In genomic region chr6:10838794-10839333, GRCh38 we compare ENCODE assay signal across 8 cellular contexts. TPM values are rescaled to one million over a fixed set of nuclear protein-coding genes. Genes with fewer than 3 reads are reported as not detected.
DNase-seq lines count a peak whose midpoint lies in the region; ATAC-seq and TF ChIP-seq lines count a peak whose summit lies in the region.

No MANE protein-coding gene starts in this region.

- H3K27me3 ChIP-seq in adipocyte (replicated peaks; ENCODE audit: control insufficient read depth, insufficient read depth, low read length) = peaks cover 3% of the 10 kb centered on the region
- no peaks in the 10 kb centered on the region for H3K27me3 ChIP-seq in right lobe of liver
- H3K27me3 ChIP-seq in transverse colon = peaks cover 55% of the 10 kb centered on the region

- peaks cover 13% of the 10 kb centered on the region for H3K4me1 ChIP-seq in adipocyte (ENCODE audit: control insufficient read depth, insufficient read depth, low read length)
- no peaks in the 10 kb centered on the region for H3K4me1 ChIP-seq in right lobe of liver
- peaks cover 13 to 22% (median 16%) of the 10 kb centered on the region in 4 donors for H3K4me1 ChIP-seq in transverse colon

- H3K4me3 ChIP-seq in adipocyte (ENCODE audit: low read length) (peak overlapping the region; percentile 90), right lobe of liver (peak overlapping the region; percentile 56 to 73 (median 65)), transverse colon (peak overlapping the region in 3 of 4 donors; percentile 37 to 66 (median 49))

- peak overlapping the region; percentile 89 to 95 (median 94) for H3K27ac Mint-ChIP-seq in IgD-negative memory B cell

- H3K9ac ChIP-seq in adipocyte (ENCODE audit: low read length) = peak overlapping the region; percentile 71

- TF ChIP-seq CTCF in right lobe of liver (IDR thresholded peaks at IDR 0.05) = no peak
- TF ChIP-seq CTCF in transverse colon (IDR thresholded peaks at IDR 0.05) = no peak

- peaks cover 2% of the 10 kb centered on the region for H3K36me3 Mint-ChIP-seq in IgD-negative memory B cell

- H3K27ac ChIP-seq in right lobe of liver (peak overlapping the region in 1 of 3 donors; percentile 26), transverse colon (no peak overlapping the region)

- ATAC-seq in GM18499 (IDR thresholded peaks at IDR 0.05; ENCODE audit: insufficient read depth, unreplicated experiment) (peak; percentile 75), GM21576 (IDR thresholded peaks at IDR 0.05; ENCODE audit: unreplicated experiment) (peak; percentile 69), right lobe of liver (peak; percentile 16 to 41 (median 36))

- no peak for DNase-seq in adipocyte (ENCODE audit: low read depth)
- DNase-seq in right lobe of liver = no peak
- no peak for DNase-seq in transverse colon
- DNase-seq in dedifferentiated amniotic fluid mesenchymal stem cell (ENCODE audit: extremely low spot score) = no peak
- no peak for DNase-seq in GF-D8 (lab: John Stamatoyannopoulos, UW)

- in situ Hi-C loops in transverse colon (cut with MboI; ENCODE audit: low pct_ligation_motif_present in 1 of 4, low pct_unique_long_range_greater_than_20kb in 1 of 4, low sequenced_read_pairs in 3 of 4) = no loop called here

- peaks cover 38% of the 10 kb centered on the region for H3K27me3 Mint-ChIP-seq in IgD-negative memory B cell

- intact Hi-C loops in right lobe of liver (cut with DNase I) = no loop called here
- intact Hi-C loops in transverse colon (cut with DNase I; ENCODE audit: low total_unique reads) = no loop called here

- H3K9me3 ChIP-seq in adipocyte (ENCODE audit: control insufficient read depth, low read length) = peaks cover 5% of the 10 kb centered on the region
- H3K9me3 ChIP-seq in right lobe of liver = no peaks in the 10 kb centered on the region
- no peaks in the 10 kb centered on the region for H3K9me3 ChIP-seq in transverse colon

- H3K4me1 Mint-ChIP-seq in IgD-negative memory B cell = peaks cover 9 to 22% (median 17%) of the 10 kb centered on the region in 3 donors

- peak overlapping the region; percentile 88 to 93 (median 90) for H3K4me3 Mint-ChIP-seq in IgD-negative memory B cell

- WGBS in right lobe of liver (ENCODE audit: insufficient coverage, low coverage, low lambda C conversion rate, missing lambda C conversion rate) = 60% methylated on average over 8 of the region's 8 CpGs
- 39 to 58% methylated on average over 6 to 8 of the region's 8 CpGs for WGBS in transverse colon (ENCODE audit: low coverage in 1 of 2), 2 donors

- peaks cover 0 to 6% (median 3%) of the 10 kb centered on the region in 3 donors for H3K9me3 Mint-ChIP-seq in IgD-negative memory B cell

- H3K36me3 ChIP-seq in adipocyte (ENCODE audit: control insufficient read depth, insufficient read depth, low read length, severe bottlenecking) = no peaks in the 10 kb centered on the region
- H3K36me3 ChIP-seq in right lobe of liver = no peaks in the 10 kb centered on the region
- H3K36me3 ChIP-seq in transverse colon = no peaks in the 10 kb centered on the region

- TF ChIP-seq EP300 in transverse colon (IDR thresholded peaks at IDR 0.05; ENCODE audit: low read depth) = no peak

- TF ChIP-seq POLR2A in right lobe of liver (IDR thresholded peaks at IDR 0.05) = peak; percentile 16
- no peak for TF ChIP-seq POLR2A in transverse colon (IDR thresholded peaks at IDR 0.05)

RNA-seq across cellular contexts. Expression of gene MAK, which starts 0.5 kb away (rescaled TPM):
- 0.18 TPM for polyA plus RNA-seq in IgD-negative memory B cell
- total RNA-seq in right lobe of liver (under 1 TPM in 3 of 6 experiments, not detected in 3; 0.12 to 0.18 (median 0.15) TPM), transverse colon (not detected)

RNA-seq across cellular contexts. Expression of gene GCM2, which starts 43.0 kb away (rescaled TPM):
- polyA plus RNA-seq in IgD-negative memory B cell = not detected
- total RNA-seq in right lobe of liver (not detected), transverse colon (not detected)

RNA-seq across cellular contexts. Expression of gene SYCP2L, which starts 48.0 kb away (rescaled TPM):
- not detected for polyA plus RNA-seq in IgD-negative memory B cell
- total RNA-seq in right lobe of liver = under 1 TPM in 1 of 6 experiments, not detected in 5; 0.20 TPM
- under 1 TPM in 1 of 4 donors, not detected in 3; 0.95 TPM for total RNA-seq in transverse colon
